In genomic region chr5:20678814-20679298, GRCh38 we compare ENCODE assay signal across 12 cellular contexts.
DNase-seq lines count a peak whose midpoint lies in the region; ATAC-seq, FAIRE-seq and TF ChIP-seq lines count a peak whose summit lies in the region.
"Had no signal": no experiment of that assay in that cellular context is flagged by ENCODE, and none has a peak within 500 bp of the region (broad histone marks: within the 10 kb centered on the region; RNA-seq: fewer than 3 reads in every experiment).

No MANE protein-coding gene starts in this region.

- H3K27ac ChIP-seq in lower lobe of right lung = no peak overlapping the region
- H3K27ac ChIP-seq: right atrium auricular region had no signal

- H3K36me3 ChIP-seq in bronchial epithelial cell (ENCODE audit: control insufficient read depth, insufficient read depth, low read length) (no peaks in the 10 kb centered on the region), lower lobe of right lung (no peaks in the 10 kb centered on the region)
- H3K36me3 ChIP-seq: right atrium auricular region had no signal

- H3K27me3 Mint-ChIP-seq in activated CD8-positive, alpha-beta memory T cell treated with anti-CD3 and anti-CD28 coated beads, Interleukin-2, amount 10 ng/mL, durations not matched to agents 7 days and 5 days = no peaks in the 10 kb centered on the region

- DNase-seq in activated CD8-positive, alpha-beta memory T cell treated with anti-CD3 and anti-CD28 coated beads, Interleukin-2, amount 10 ng/mL, durations not matched to agents 7 days and 5 days = no peak
- no peak for DNase-seq in activated CD8-positive, alpha-beta memory T cell treated with anti-CD3 and anti-CD28 coated beads, Interleukin-2, amount 50 U/mL, for 4 hours
- peak; percentile 49 for DNase-seq in NB4 (ENCODE audit: low read depth)
- DNase-seq in bronchial epithelial cell (ENCODE audit: low read depth) = peak; percentile 99
- DNase-seq in skeletal muscle cell (ENCODE audit: low read depth) = peak; percentile 96
- DNase-seq in lower lobe of right lung = no peak
- DNase-seq in dermis blood vessel endothelial cell = no peak
- no peak for DNase-seq in 8988T
- DNase-seq: activated CD4-positive, alpha-beta T cell treated with anti-CD3 and anti-CD28 coated beads, Interleukin-2, amount 50 U/mL, for 48 hours; cerebellar nuclear complex; H9 had no signal

- FAIRE-seq in bronchial epithelial cell (lab: Jason Lieb, UNC) = peak; percentile 96

- no peaks in the 10 kb centered on the region for H3K27me3 ChIP-seq in bronchial epithelial cell (ENCODE audit: control insufficient read depth, insufficient read depth, low read length)
- no peaks in the 10 kb centered on the region for H3K27me3 ChIP-seq in lower lobe of right lung (ENCODE audit: low read depth)
- H3K27me3 ChIP-seq: right atrium auricular region had no signal

- CTCF ChIA-PET in activated CD8-positive, alpha-beta memory T cell treated with anti-CD3 and anti-CD28 coated beads, Interleukin-2, amount 10 ng/mL, durations not matched to agents 7 days and 5 days (lab: Charles Lee) = no interaction called here

- intact Hi-C loops in lower lobe of right lung (cut with DNase I) = no loop called here

- peaks cover 3% of the 10 kb centered on the region for H3K9me3 Mint-ChIP-seq in activated CD8-positive, alpha-beta memory T cell treated with anti-CD3 and anti-CD28 coated beads, Interleukin-2, amount 10 ng/mL, durations not matched to agents 7 days and 5 days (ENCODE audit: low read depth)
- H3K9me3 Mint-ChIP-seq: H9 had no signal

- H3K36me3 Mint-ChIP-seq in activated CD8-positive, alpha-beta memory T cell treated with anti-CD3 and anti-CD28 coated beads, Interleukin-2, amount 10 ng/mL, durations not matched to agents 7 days and 5 days = no peaks in the 10 kb centered on the region

- H3K4me3 ChIP-seq in NB4 (ENCODE audit: low read depth, low read length) (no peak overlapping the region), bronchial epithelial cell (ENCODE audit: low read depth, low read length) (no peak overlapping the region), skeletal muscle cell (ENCODE audit: low read depth, low read length) (no peak overlapping the region), lower lobe of right lung (no peak overlapping the region)
- H3K4me3 ChIP-seq: right atrium auricular region had no signal

- no peak for TF ChIP-seq CTCF in NB4 (IDR thresholded peaks at IDR 0.05; ENCODE audit: low read depth, low read length)
- TF ChIP-seq CTCF in bronchial epithelial cell (IDR thresholded peaks at IDR 0.05; ENCODE audit: insufficient read depth, low read length, severe bottlenecking) = no peak
- no peak for TF ChIP-seq CTCF in lower lobe of right lung (IDR thresholded peaks at IDR 0.05)

- no peak for TF ChIP-seq POLR2A in NB4 (IDR thresholded peaks at IDR 0.05; ENCODE audit: extremely low read depth, insufficient read length)

- H3K4me3 Mint-ChIP-seq in activated CD8-positive, alpha-beta memory T cell treated with anti-CD3 and anti-CD28 coated beads, Interleukin-2, amount 10 ng/mL, durations not matched to agents 7 days and 5 days = no peak overlapping the region
- H3K4me3 Mint-ChIP-seq: H9 had no signal

- no peaks in the 10 kb centered on the region for H3K9me3 ChIP-seq in lower lobe of right lung
- H3K9me3 ChIP-seq: right atrium auricular region had no signal

- H3K4me1 Mint-ChIP-seq in activated CD8-positive, alpha-beta memory T cell treated with anti-CD3 and anti-CD28 coated beads, Interleukin-2, amount 10 ng/mL, durations not matched to agents 7 days and 5 days = no peaks in the 10 kb centered on the region

- ATAC-seq in activated CD8-positive, alpha-beta memory T cell treated with anti-CD3 and anti-CD28 coated beads, Interleukin-2, amount 10 ng/mL, durations not matched to agents 7 days and 5 days = no peak
- no peak for ATAC-seq in lower lobe of right lung

- peak overlapping the region; percentile 40 for H3K27ac Mint-ChIP-seq in activated CD8-positive, alpha-beta memory T cell treated with anti-CD3 and anti-CD28 coated beads, Interleukin-2, amount 10 ng/mL, durations not matched to agents 7 days and 5 days

- H3K4me1 ChIP-seq in lower lobe of right lung = no peaks in the 10 kb centered on the region
- H3K4me1 ChIP-seq: right atrium auricular region had no signal

Comparison
In these comparisons a context has a peak if more than half of its experiments do, and no peak if none do; other contexts are left out.
1. DNase-seq: peak in NB4 (single experiment), bronchial epithelial cell (single experiment) and skeletal muscle cell (single experiment); none in activated CD8-positive, alpha-beta memory T cell treated with anti-CD3 and anti-CD28 coated beads, Interleukin-2, amount 10 ng/mL, durations not matched to agents 7 days and 5 days (single experiment), activated CD8-positive, alpha-beta memory T cell treated with anti-CD3 and anti-CD28 coated beads, Interleukin-2, amount 50 U/mL, for 4 hours (single experiment), lower lobe of right lung (single experiment), dermis blood vessel endothelial cell (single experiment) and 8988T (single experiment).